Comparison of ENCODE assay signal across 9 cellular contexts in the genomic region with DNA sequence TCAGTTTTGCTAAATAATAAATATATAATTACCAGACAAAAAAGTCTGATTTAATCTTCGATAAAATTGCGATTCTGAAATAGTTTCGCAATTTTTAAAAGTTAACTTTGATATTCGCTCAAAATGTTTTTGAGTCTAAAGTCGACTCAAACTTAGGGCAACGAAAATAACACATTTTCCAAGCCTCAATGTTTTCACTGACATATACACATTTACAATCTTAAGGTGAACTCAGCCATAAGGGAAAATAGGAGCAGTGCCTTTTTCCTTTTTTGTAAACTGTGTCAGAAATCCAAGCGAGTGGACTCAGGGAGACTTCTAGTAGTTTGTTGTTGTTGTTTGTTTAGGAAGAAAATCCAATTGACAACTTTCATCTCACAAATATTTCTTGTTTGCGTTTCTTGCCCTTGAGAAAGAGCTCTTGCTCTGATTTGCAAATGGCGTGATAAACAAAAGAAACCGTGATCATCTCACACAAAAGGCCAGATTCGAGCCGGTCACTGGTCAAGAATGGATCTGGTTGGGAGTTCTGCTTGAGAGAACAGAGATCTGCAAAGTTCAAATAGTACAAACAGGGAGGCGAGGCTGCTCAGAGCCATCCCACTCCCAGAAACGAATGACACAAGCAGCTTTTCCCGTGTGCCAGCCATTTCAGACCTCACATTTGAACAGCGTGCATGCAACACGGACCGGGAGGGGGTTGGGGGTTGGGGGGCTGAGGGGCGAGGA. TPM values are rescaled to one million over a fixed set of nuclear protein-coding genes. Genes with fewer than 3 reads are reported as not detected.
DNase-seq lines count a peak whose midpoint lies in the region; ATAC-seq and TF ChIP-seq lines count a peak whose summit lies in the region.
"Had no signal": no experiment of that assay in that cellular context is flagged by ENCODE, and none has a peak within 500 bp of the region (broad histone marks: within the 10 kb centered on the region; RNA-seq: fewer than 3 reads in every experiment).

No MANE protein-coding gene starts in this region.

- DNase-seq in NCI-H1092 treated with DMSO at 0.1 percent for 48 hours (lab: John Stamatoyannopoulos, UW) (peak; percentile 68), NCI-H1092 (lab: John Stamatoyannopoulos, UW) (no peak), NCI-H526 treated with DMSO at 0.1 percent for 48 hours (lab: John Stamatoyannopoulos, UW) (peak; percentile 15), ecto neural progenitor cell (ENCODE audit: low spot score) (peak; percentile 61), osteoblast (ENCODE audit: insufficient read length, low spot score, missing footprints) (peak; percentile 79), NCI-H1048 (lab: John Stamatoyannopoulos, UW) (no peak), chondrocyte (ENCODE audit: low spot score) (no peak)
- DNase-seq: psoas muscle had no signal

- no peak overlapping the region for H2AFZ ChIP-seq in osteoblast (ENCODE audit: low read length)

- no peaks in the 10 kb centered on the region for H3K36me3 ChIP-seq in osteoblast (ENCODE audit: insufficient read depth, low read length)

- H3K9me3 Mint-ChIP-seq in chondrocyte (ENCODE audit: low read depth): no peaks in the 10 kb centered on the region

- peaks cover 3% of the 10 kb centered on the region for H3K36me3 Mint-ChIP-seq in chondrocyte (ENCODE audit: low read depth)

- H3K27ac ChIP-seq in osteoblast (ENCODE audit: low read depth, low read length): no peak overlapping the region
- H3K27ac ChIP-seq: psoas muscle had no signal

- TF ChIP-seq CTCF in osteoblast (IDR thresholded peaks at IDR 0.05; ENCODE audit: extremely low read depth, low read depth, low read length): no peak
- no peak for TF ChIP-seq CTCF in chondrocyte (IDR thresholded peaks at IDR 0.05)

- H3K4me3 ChIP-seq in osteoblast (ENCODE audit: insufficient read depth, low read length): no peak overlapping the region

- no peak for ATAC-seq in GM21381 (IDR thresholded peaks at IDR 0.05; ENCODE audit: unreplicated experiment)
- ATAC-seq: psoas muscle had no signal

- no peaks in the 10 kb centered on the region for H4K20me1 ChIP-seq in osteoblast (ENCODE audit: insufficient read depth, low read length)

- H3K4me1 ChIP-seq in osteoblast (ENCODE audit: insufficient read depth, low read length): no peaks in the 10 kb centered on the region

- H3K4me1 Mint-ChIP-seq in chondrocyte (ENCODE audit: low read depth): peaks cover 20% of the 10 kb centered on the region

- no peaks in the 10 kb centered on the region for H3K79me2 ChIP-seq in osteoblast (ENCODE audit: insufficient read depth, low read length)

- no peaks in the 10 kb centered on the region for H3K9me3 ChIP-seq in osteoblast (ENCODE audit: low read depth, low read length)
- H3K9me3 ChIP-seq: psoas muscle had no signal

- peaks cover 95% of the 10 kb centered on the region for H3K27me3 ChIP-seq in osteoblast (ENCODE audit: insufficient read depth, low read length)

- peaks cover 72% of the 10 kb centered on the region for H3K27me3 Mint-ChIP-seq in chondrocyte (ENCODE audit: low read depth)

- H3K4me2 ChIP-seq in osteoblast (ENCODE audit: insufficient read depth, low read length): no peak overlapping the region

- H3K27ac Mint-ChIP-seq in chondrocyte (ENCODE audit: unreplicated experiment): no peak overlapping the region

- H3K4me3 Mint-ChIP-seq in chondrocyte (ENCODE audit: unreplicated experiment): no peak overlapping the region

RNA-seq across cellular contexts. Expression of gene SOX21, which starts 2.1 kb away (rescaled TPM):
- total RNA-seq in osteoblast (not detected in 2 replicates), chondrocyte (not detected in 3 replicates)
- total RNA-seq: psoas muscle had no signal

Comparison
In these comparisons a context has a peak if more than half of its experiments do, and no peak if none do; other contexts are left out.
1. DNase-seq: peak in NCI-H1092 treated with DMSO at 0.1 percent for 48 hours (single experiment), NCI-H526 treated with DMSO at 0.1 percent for 48 hours (single experiment), ecto neural progenitor cell (single experiment) and osteoblast (single experiment); none in NCI-H1092 (single experiment), NCI-H1048 (single experiment) and chondrocyte (single experiment).